Comparison of ENCODE assay signal across 8 cellular contexts in the genomic region with DNA sequence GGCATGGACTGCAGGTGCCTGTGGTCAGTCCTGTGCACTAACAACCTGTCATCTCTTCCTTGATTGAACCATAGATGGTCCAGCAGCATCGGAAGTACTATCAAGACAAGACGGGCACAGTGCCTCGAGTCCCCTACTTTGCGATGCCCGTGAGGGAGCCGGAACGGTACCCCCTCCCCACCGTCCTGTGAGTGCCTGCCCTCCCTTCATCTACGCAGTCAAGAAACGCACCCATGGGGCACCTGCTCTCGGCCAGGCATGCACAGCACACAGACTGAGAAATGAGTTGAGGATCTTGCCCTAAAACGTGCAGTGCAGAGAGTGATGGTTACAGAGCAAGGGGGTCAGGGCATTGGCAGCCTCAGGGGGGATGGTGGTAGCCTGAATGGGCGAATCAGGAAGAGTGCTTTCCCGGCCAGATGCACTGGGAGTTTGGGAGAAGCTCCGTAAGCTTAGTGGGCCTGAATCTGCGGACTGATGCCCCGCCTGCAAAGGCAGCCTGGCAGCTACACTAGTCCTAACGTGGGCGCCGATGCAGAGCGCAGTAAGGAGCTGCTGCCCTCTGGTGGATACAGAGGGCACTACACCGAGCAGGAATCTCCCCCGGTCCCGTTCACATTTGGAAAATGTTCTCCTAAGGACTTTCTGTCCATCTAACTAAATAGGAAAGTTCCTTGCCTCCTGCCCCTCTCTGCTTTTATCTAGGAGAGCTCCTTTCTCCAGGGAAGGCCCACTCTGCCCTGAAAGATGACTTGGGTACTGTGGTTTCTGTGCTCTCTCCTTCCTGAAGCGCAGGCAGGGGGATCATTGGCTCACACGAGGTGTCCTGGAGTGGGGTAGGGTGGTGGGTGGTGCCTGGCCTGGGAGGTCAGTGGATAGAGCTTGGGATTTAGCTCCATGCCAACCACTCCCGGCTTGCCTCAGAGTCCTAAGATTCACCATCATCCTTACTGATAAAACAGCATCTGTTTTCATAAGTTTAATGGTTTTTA.
A peak's percentile ranks its signal among the peaks of the same experiment; 100 is the strongest.
DNase-seq lines count a peak whose midpoint lies in the region; ATAC-seq and TF ChIP-seq lines count a peak whose summit lies in the region.

No MANE protein-coding gene starts in this region.

- DNase-seq in DMS 273 treated with DMSO at 0.1 percent for 48 hours (lab: John Stamatoyannopoulos, UW) = peak; percentile 31
- DNase-seq in HuH-7.5 (ENCODE audit: low spot score) = peak; percentile 81
- peak; percentile 42 to 63 for DNase-seq in PC-9
- DNase-seq in activated T-cell treated with anti-CD3 and anti-CD28 coated beads, Interleukin-2, amount 50 U/mL, for 4 hours = peak; percentile 59
- DNase-seq in fibroblast of the aortic adventitia (ENCODE audit: low read depth) = peak; percentile 66
- DNase-seq in testis = peak; percentile 77

- no TSS peak for BruUV-seq in PC-9 (replicated peaks; lab: Mats Ljungman, UMichigan)

- no peaks in the 10 kb centered on the region for H3F3A ChIP-seq in PC-9 (ENCODE audit: insufficient read depth, low read depth)

- H3K4me3 Mint-ChIP-seq in activated T-cell treated with anti-CD3 and anti-CD28 coated beads, Interleukin-2, amount 50 U/mL, for 4 hours = no peak overlapping the region

- H3K4me1 ChIP-seq in PC-9 (replicated peaks; ENCODE audit: insufficient read depth) (peaks cover 15% of the 10 kb centered on the region), neutrophil (ENCODE audit: control insufficient read depth in 1 of 2, insufficient read depth in 1 of 2, low read depth in 1 of 2, low read length in 1 of 2) (no peaks in the 10 kb centered on the region), testis (no peaks in the 10 kb centered on the region)

- H3K27ac ChIP-seq in PC-9 (no peak overlapping the region), neutrophil (no peak overlapping the region), testis (no peak overlapping the region)

- H3K9me3 Mint-ChIP-seq in activated T-cell treated with anti-CD3 and anti-CD28 coated beads, Interleukin-2, amount 50 U/mL, for 4 hours = no peaks in the 10 kb centered on the region

- H3K27me3 Mint-ChIP-seq in activated T-cell treated with anti-CD3 and anti-CD28 coated beads, Interleukin-2, amount 50 U/mL, for 4 hours (ENCODE audit: low read depth) = peaks cover 25% of the 10 kb centered on the region

- no peaks in the 10 kb centered on the region for H4K20me1 ChIP-seq in PC-9 (ENCODE audit: insufficient read depth)

- H3K36me3 Mint-ChIP-seq in activated T-cell treated with anti-CD3 and anti-CD28 coated beads, Interleukin-2, amount 50 U/mL, for 4 hours (ENCODE audit: insufficient read depth) = no peaks in the 10 kb centered on the region

- H3K36me3 ChIP-seq in PC-9 (ENCODE audit: low read depth) (no peaks in the 10 kb centered on the region), neutrophil (no peaks in the 10 kb centered on the region), testis (ENCODE audit: low read depth, missing control alignments) (no peaks in the 10 kb centered on the region)

- WGBS in testis, 2 donors = 8 to 50% methylated on average over 8 to 27 of the region's 27 CpGs

- CTCF ChIA-PET in PC-9 (lab: Charles Lee) = interaction anchor here (0.6 to 1.0 kb wide), 7 partner anchors 18 to 672 kb away, joined by 3 to 8 read pairs (median 3); no protein-coding TSS in a partner anchor

- peak; percentile 75 to 85 for ATAC-seq in activated T-cell treated with anti-CD3 and anti-CD28 coated beads, Interleukin-2, amount 50 U/mL, for 4 hours
- no peak for ATAC-seq in GM21529 (IDR thresholded peaks at IDR 0.05; ENCODE audit: unreplicated experiment)

- POLR2A ChIA-PET in PC-9 (lab: Charles Lee; ENCODE audit: unreplicated experiment) = interaction anchor here (0.6 kb wide), 1 partner anchor 1377 kb away, joined by 8 read pairs; no protein-coding TSS in a partner anchor

- H3K27me3 ChIP-seq in PC-9 (ENCODE audit: insufficient read depth, low read depth) (peaks cover 21% of the 10 kb centered on the region), neutrophil (peaks cover 45% of the 10 kb centered on the region), testis (no peaks in the 10 kb centered on the region)

- H3K4me3 ChIP-seq in PC-9 (no peak overlapping the region), fibroblast of the aortic adventitia (ENCODE audit: low read depth, low read length) (no peak overlapping the region), neutrophil (ENCODE audit: low read depth in 1 of 2, low read length in 1 of 2) (no peak overlapping the region), testis (no peak overlapping the region)

- intact Hi-C loops in PC-9 (cut with micrococcal nuclease; ENCODE audit: unreplicated experiment) = loop anchor here (1.0 to 10.0 kb wide), 4 partner anchors 55 to 626 kb away; a partner anchor contains a TSS
- intact Hi-C loops in testis (cut with DNase I; ENCODE audit: low total_unique reads) = no loop called here

- no peaks in the 10 kb centered on the region for H3K79me2 ChIP-seq in PC-9 (ENCODE audit: low read depth)

- H3K4me1 Mint-ChIP-seq in activated T-cell treated with anti-CD3 and anti-CD28 coated beads, Interleukin-2, amount 50 U/mL, for 4 hours (ENCODE audit: low read depth) = peaks cover 3% of the 10 kb centered on the region

- peak overlapping the region; percentile 33; the same call in 1 of the 2 replicates for H3K4me2 ChIP-seq in PC-9

- H3K9me3 ChIP-seq in PC-9 (ENCODE audit: insufficient read depth, low read depth) (no peaks in the 10 kb centered on the region), neutrophil (no peaks in the 10 kb centered on the region), testis (no peaks in the 10 kb centered on the region)

- H2AFZ ChIP-seq in PC-9 = no peak overlapping the region

- TF ChIP-seq POLR2A in testis (IDR thresholded peaks at IDR 0.05) = no peak

- no peaks in the 10 kb centered on the region for H3K9me2 ChIP-seq in PC-9 (ENCODE audit: insufficient read depth)

- peak; percentile 98 for TF ChIP-seq CTCF in PC-9 (conservative IDR thresholded peaks at IDR 0.05)
- TF ChIP-seq CTCF in fibroblast of the aortic adventitia (IDR thresholded peaks at IDR 0.05; ENCODE audit: insufficient read depth, low read length) = peak; percentile 99
- peak; percentile 83 for TF ChIP-seq CTCF in neutrophil (IDR thresholded peaks at IDR 0.05)
- TF ChIP-seq CTCF in testis (IDR thresholded peaks at IDR 0.05) = peak; percentile 89 to 95 (median 93)

Comparison
In these comparisons a context has a peak if more than half of its experiments do, and no peak if none do; other contexts are left out.
1. DNase-seq: peak in every context shown above with its lines; median percentile 81 in HuH-7.5; 77 in testis; 66 in fibroblast of the aortic adventitia; 59 in activated T-cell treated with anti-CD3 and anti-CD28 coated beads, Interleukin-2, amount 50 U/mL, for 4 hours; 52 in PC-9; 31 in DMS 273 treated with DMSO at 0.1 percent for 48 hours.